In genomic region chr5:42872865-42873264, GRCh38 we compare ENCODE assay signal across 2 cellular contexts.
TF ChIP-seq lines count a peak whose summit lies in the region.

No MANE protein-coding gene starts in this region.

TF ChIP-seq in HepG2, 621 proteins besides CTCF, POLR2A, EP300 and RAD21 (continued from another document):
- peak; percentile 17; the same call in 1 of the 2 replicates for TF ChIP-seq ZNF687 (CRISPR knock-in tag; IDR thresholded peaks at IDR 0.05)
- TF ChIP-seq ZEB1 (IDR thresholded peaks at IDR 0.05; ENCODE audit: insufficient replicate concordance, low read depth) = no peak
- TF ChIP-seq ZFY (CRISPR knock-in tag; IDR thresholded peaks at IDR 0.05) = 0 out of 2 replicates have a peak, but pooled peaks have one; percentile 18
- 0 out of 2 replicates have a peak, but pooled peaks have one; percentile 4 for TF ChIP-seq HNF4A (CRISPR knock-in tag; IDR thresholded peaks at IDR 0.05)
- TF ChIP-seq ZFX (CRISPR knock-in tag; IDR thresholded peaks at IDR 0.05; ENCODE audit: low read depth) = peak; percentile 22; the same call in 1 of the 2 replicates
- 0 out of 2 replicates have a peak, but pooled peaks have one; percentile 30 for TF ChIP-seq ZNF556 (CRISPR knock-in tag; IDR thresholded peaks at IDR 0.05; ENCODE audit: borderline replicate concordance)

TF ChIP-seq in K562, 482 proteins besides CTCF, POLR2A, EP300 and RAD21 (continued from another document and continues in another):
- TF ChIP-seq ZBTB40 (IDR thresholded peaks at IDR 0.05) = no peak
- no peak for TF ChIP-seq ZBTB40 (CRISPR knock-in tag; IDR thresholded peaks at IDR 0.05)
- TF ChIP-seq HDAC3 (IDR thresholded peaks at IDR 0.05; ENCODE audit: borderline replicate concordance, partially characterized antibody) = peak; percentile 65
- no peak for TF ChIP-seq COPS2 (conservative IDR thresholded peaks at IDR 0.05)
- TF ChIP-seq MBD1 (CRISPR knock-in tag; IDR thresholded peaks at IDR 0.05) = no peak
- TF ChIP-seq ZNF253 (CRISPR knock-in tag; conservative IDR thresholded peaks at IDR 0.05) = no peak
- peak; percentile 45 for TF ChIP-seq ZFP36 (IDR thresholded peaks at IDR 0.05; ENCODE audit: low read depth, low read length, partially characterized antibody)
- no peak for TF ChIP-seq TFAM (CRISPR knock-in tag; conservative IDR thresholded peaks at IDR 0.05)
- TF ChIP-seq SAP30 (IDR thresholded peaks at IDR 0.05; ENCODE audit: borderline replicate concordance, insufficient read depth, low read depth, low read length, poor library complexity, severe bottlenecking) = no peak
- TF ChIP-seq POLR2G (IDR thresholded peaks at IDR 0.05; ENCODE audit: low read depth, low read length) = no peak
- no peak for TF ChIP-seq ZNF121 (CRISPR knock-in tag; conservative IDR thresholded peaks at IDR 0.05)
- TF ChIP-seq ZNF347 (CRISPR knock-in tag; IDR thresholded peaks at IDR 0.05; ENCODE audit: low read depth) = no peak
- no peak for TF ChIP-seq RBFOX2 (IDR thresholded peaks at IDR 0.05; ENCODE audit: low read depth, low read length)
- TF ChIP-seq ZNF324 (CRISPR knock-in tag; IDR thresholded peaks at IDR 0.05) = no peak
- peak in 1 of 2 experiments; percentile 35; a peak in 1 of 4 replicates for TF ChIP-seq NONO (IDR thresholded peaks at IDR 0.05; ENCODE audit: low read depth in 2 of 2, low read length in 1 of 2)
- no peak for TF ChIP-seq ILK (tag; IDR thresholded peaks at IDR 0.05; ENCODE audit: borderline replicate concordance, low read depth)
- TF ChIP-seq IFI16 (CRISPR knock-in tag; IDR thresholded peaks at IDR 0.05) = no peak
- no peak for TF ChIP-seq BRD4 (IDR thresholded peaks at IDR 0.05)
- TF ChIP-seq MED1 (CRISPR knock-in tag; IDR thresholded peaks at IDR 0.05; ENCODE audit: borderline replicate concordance) = no peak
- no peak for TF ChIP-seq ADNP (tag; IDR thresholded peaks at IDR 0.05)
- TF ChIP-seq ARNT (IDR thresholded peaks at IDR 0.05) = peak; percentile 36 to 84; a peak in 1 of 4 replicates
- peak in 1 of 2 experiments; percentile 61; a peak in 2 of 4 replicates for TF ChIP-seq MNT (conservative IDR thresholded peaks at IDR 0.05)
- TF ChIP-seq ZNF696 (CRISPR knock-in tag; conservative IDR thresholded peaks at IDR 0.05) = no peak
- no peak for TF ChIP-seq ZNF444 (CRISPR knock-in tag; IDR thresholded peaks at IDR 0.05)
- peak; percentile 79 to 97; a peak in 2 of 4 replicates for TF ChIP-seq UBTF (IDR thresholded peaks at IDR 0.05; ENCODE audit: borderline replicate concordance in 1 of 2, low read depth in 2 of 2, low read length in 2 of 2)
- TF ChIP-seq BCLAF1 (IDR thresholded peaks at IDR 0.05; ENCODE audit: borderline replicate concordance in 1 of 2, control insufficient read depth in 1 of 2, low read depth in 2 of 2, low read length in 1 of 2) = no peak
- no peak for TF ChIP-seq ZEB2 (IDR thresholded peaks at IDR 0.05)
- no peak for TF ChIP-seq SMAD1 (IDR thresholded peaks at IDR 0.05; ENCODE audit: low read depth, low read length, partially characterized antibody)
- no peak for TF ChIP-seq ZNF124 (CRISPR knock-in tag; IDR thresholded peaks at IDR 0.05)
- TF ChIP-seq NFIX (CRISPR knock-in tag; IDR thresholded peaks at IDR 0.05; ENCODE audit: low read depth) = no peak
- no peak for TF ChIP-seq HDAC6 (IDR thresholded peaks at IDR 0.05; ENCODE audit: low read depth, low read length)
- peak; percentile 48 for TF ChIP-seq NEUROD1 (IDR thresholded peaks at IDR 0.05; ENCODE audit: borderline replicate concordance, low read depth, low read length, partially characterized antibody)
- TF ChIP-seq THRB (CRISPR knock-in tag; conservative IDR thresholded peaks at IDR 0.05) = no peak
- TF ChIP-seq KAT8 (IDR thresholded peaks at IDR 0.05; ENCODE audit: low read depth) = no peak
- no peak for TF ChIP-seq ETS2 (tag; IDR thresholded peaks at IDR 0.05; ENCODE audit: borderline replicate concordance, poor library complexity, severe bottlenecking)
- no peak for TF ChIP-seq ZNF212 (CRISPR knock-in tag; IDR thresholded peaks at IDR 0.05)
- TF ChIP-seq TFE3 (CRISPR knock-in tag; IDR thresholded peaks at IDR 0.05) = no peak
- TF ChIP-seq PHB2 (IDR thresholded peaks at IDR 0.05; ENCODE audit: low read depth) = peak; percentile 78
- TF ChIP-seq RBM34 (IDR thresholded peaks at IDR 0.05; ENCODE audit: borderline replicate concordance, insufficient read depth, low read length) = no peak
